Comparison of ENCODE assay signal across 1 cellular context in the genomic region with DNA sequence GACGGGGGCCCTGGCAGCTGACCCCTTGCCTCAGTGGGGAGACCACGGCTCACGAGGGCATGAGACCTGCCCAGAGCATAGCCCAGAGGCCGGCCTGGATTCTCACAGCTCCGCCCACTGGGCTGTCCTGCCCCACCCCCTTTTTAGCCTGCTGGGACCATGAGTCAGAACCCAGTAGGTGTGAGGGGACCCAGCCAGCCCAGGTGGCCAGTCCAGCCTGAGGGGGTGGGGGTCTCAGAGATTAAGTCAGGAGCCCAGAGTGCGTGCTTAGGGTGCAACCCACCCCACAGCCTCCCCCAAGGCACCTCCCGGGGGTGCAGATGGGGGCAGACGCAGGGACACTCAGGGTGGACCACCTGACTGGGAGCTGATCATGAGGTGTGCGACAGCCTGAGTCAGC.
TF ChIP-seq lines count a peak whose summit lies in the region.

No MANE protein-coding gene starts in this region.

TF ChIP-seq in GM12878, 131 proteins besides CTCF, POLR2A, EP300 and RAD21 (continued from another document):
- TF ChIP-seq, protein P1, sequence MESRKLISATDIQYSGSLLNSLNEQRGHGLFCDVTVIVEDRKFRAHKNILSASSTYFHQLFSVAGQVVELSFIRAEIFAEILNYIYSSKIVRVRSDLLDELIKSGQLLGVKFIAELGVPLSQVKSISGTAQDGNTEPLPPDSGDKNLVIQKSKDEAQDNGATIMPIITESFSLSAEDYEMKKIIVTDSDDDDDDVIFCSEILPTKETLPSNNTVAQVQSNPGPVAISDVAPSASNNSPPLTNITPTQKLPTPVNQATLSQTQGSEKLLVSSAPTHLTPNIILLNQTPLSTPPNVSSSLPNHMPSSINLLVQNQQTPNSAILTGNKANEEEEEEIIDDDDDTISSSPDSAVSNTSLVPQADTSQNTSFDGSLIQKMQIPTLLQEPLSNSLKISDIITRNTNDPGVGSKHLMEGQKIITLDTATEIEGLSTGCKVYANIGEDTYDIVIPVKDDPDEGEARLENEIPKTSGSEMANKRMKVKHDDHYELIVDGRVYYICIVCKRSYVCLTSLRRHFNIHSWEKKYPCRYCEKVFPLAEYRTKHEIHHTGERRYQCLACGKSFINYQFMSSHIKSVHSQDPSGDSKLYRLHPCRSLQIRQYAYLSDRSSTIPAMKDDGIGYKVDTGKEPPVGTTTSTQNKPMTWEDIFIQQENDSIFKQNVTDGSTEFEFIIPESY (IDR thresholded peaks at IDR 0.05): no peak
- TF ChIP-seq, protein P2, sequence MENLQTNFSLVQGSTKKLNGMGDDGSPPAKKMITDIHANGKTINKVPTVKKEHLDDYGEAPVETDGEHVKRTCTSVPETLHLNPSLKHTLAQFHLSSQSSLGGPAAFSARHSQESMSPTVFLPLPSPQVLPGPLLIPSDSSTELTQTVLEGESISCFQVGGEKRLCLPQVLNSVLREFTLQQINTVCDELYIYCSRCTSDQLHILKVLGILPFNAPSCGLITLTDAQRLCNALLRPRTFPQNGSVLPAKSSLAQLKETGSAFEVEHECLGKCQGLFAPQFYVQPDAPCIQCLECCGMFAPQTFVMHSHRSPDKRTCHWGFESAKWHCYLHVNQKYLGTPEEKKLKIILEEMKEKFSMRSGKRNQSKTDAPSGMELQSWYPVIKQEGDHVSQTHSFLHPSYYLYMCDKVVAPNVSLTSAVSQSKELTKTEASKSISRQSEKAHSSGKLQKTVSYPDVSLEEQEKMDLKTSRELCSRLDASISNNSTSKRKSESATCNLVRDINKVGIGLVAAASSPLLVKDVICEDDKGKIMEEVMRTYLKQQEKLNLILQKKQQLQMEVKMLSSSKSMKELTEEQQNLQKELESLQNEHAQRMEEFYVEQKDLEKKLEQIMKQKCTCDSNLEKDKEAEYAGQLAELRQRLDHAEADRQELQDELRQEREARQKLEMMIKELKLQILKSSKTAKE (IDR thresholded peaks at IDR 0.05; ENCODE audit: low read depth, poor library complexity, severe bottlenecking): no peak
- TF ChIP-seq MXI1 (IDR thresholded peaks at IDR 0.05; ENCODE audit: low read depth, low read length) (no peak), ZZZ3 (IDR thresholded peaks at IDR 0.05; ENCODE audit: control insufficient read depth, insufficient read length, low read depth) (no peak)
